In the genomic region with DNA sequence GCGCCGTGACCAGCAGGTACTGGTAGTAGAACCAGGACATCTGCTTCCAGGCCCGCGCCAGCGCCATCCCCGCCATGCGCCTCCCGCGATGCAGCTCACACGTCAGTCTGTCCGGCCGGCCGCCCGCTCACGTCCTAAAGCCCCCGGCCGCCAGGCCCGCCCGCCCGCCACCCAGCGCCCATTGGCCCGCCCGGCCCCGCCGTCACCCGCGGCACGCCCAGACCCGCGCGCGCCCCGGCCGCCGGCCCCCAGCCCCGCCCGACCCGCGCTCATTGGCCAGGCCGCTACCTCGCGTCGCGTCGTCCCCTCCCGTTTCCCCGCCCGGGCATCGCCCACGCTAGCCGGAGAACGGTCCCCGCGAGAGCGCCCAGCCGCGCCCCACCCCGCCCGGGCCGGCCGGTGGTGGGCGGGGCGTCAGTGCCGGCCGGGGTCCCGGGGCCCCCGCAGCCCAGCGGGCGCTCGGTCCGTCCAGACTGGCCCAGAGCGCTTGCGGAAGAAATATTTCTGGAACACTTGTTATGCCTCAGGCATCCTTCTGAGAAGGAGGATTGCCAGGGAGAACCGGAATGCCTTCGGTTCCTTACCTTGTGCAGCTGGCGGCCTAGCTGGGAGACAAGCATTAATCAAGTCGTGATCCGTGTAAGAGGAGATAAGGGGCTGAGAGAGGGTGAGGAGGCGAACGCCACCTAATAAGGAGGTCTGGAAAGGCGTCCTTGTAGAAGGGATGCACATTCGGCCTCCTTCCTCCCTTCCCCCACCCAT, we compare ENCODE assay signal across 1 cellular context.
TF ChIP-seq lines count a peak whose summit lies in the region.

TSS of gene SPTSSA (minus strand) at position 109 of the 762 bp plus-strand sequence. CDS start at position 76, 33 bp downstream.

TF ChIP-seq in K562, 482 proteins besides CTCF, POLR2A, EP300 and RAD21 (continued from another document):
- TF ChIP-seq ZBTB40 (IDR thresholded peaks at IDR 0.05) (no peak), ZBTB40 (CRISPR knock-in tag; IDR thresholded peaks at IDR 0.05) (no peak), TCF15 (CRISPR knock-in tag; IDR thresholded peaks at IDR 0.05) (no peak), TAF1 (IDR thresholded peaks at IDR 0.05; ENCODE audit: control insufficient read depth, extremely low read depth, insufficient read depth, low read length, severe bottlenecking) (peak; percentile 68), ZNF239 (CRISPR knock-in tag; IDR thresholded peaks at IDR 0.05) (no peak), PML (IDR thresholded peaks at IDR 0.05; ENCODE audit: low read length) (peak; percentile 32; the same call in 1 of the 2 replicates), CREBBP (IDR thresholded peaks at IDR 0.05; ENCODE audit: low read depth, low read length) (no peak), SNAPC5 (CRISPR knock-in tag; IDR thresholded peaks at IDR 0.05) (no peak), NFE2L1 (tag; IDR thresholded peaks at IDR 0.05; ENCODE audit: borderline replicate concordance, low read depth) (no peak), SMARCE1 (IDR thresholded peaks at IDR 0.05) (0 out of 2 replicates have a peak, but pooled peaks have one; percentile 34), EHMT2 (IDR thresholded peaks at IDR 0.05) (no peak), POLR2G (IDR thresholded peaks at IDR 0.05; ENCODE audit: low read depth, low read length) (peak; percentile 94), NUFIP1 (IDR thresholded peaks at IDR 0.05; ENCODE audit: partially characterized antibody) (no peak), RBFOX2 (IDR thresholded peaks at IDR 0.05; ENCODE audit: low read depth, low read length) (peak; percentile 92), PHB2 (IDR thresholded peaks at IDR 0.05; ENCODE audit: low read depth) (no peak), CHD2 (IDR thresholded peaks at IDR 0.05; ENCODE audit: low read depth, low read length) (peak; percentile 89), HDAC2 (IDR thresholded peaks at IDR 0.05) (no peak), ETV6 (IDR thresholded peaks at IDR 0.05; ENCODE audit: borderline replicate concordance in 1 of 2, low read depth in 2 of 2, low read length in 1 of 2) (no peak), ETV6 (CRISPR knock-in tag; IDR thresholded peaks at IDR 0.05; ENCODE audit: borderline replicate concordance) (no peak), ZBTB8A (IDR thresholded peaks at IDR 0.05; ENCODE audit: partially characterized antibody) (no peak), CSDE1 (IDR thresholded peaks at IDR 0.05) (no peak), ZNF274 (IDR thresholded peaks at IDR 0.05; ENCODE audit: borderline replicate concordance, low read depth, low read length) (no peak), PHF8 (IDR thresholded peaks at IDR 0.05; ENCODE audit: borderline replicate concordance, low read length) (peak; percentile 91; the same call in 1 of the 2 replicates), PYGO2 (tag; IDR thresholded peaks at IDR 0.05) (no peak), ETS2 (tag; IDR thresholded peaks at IDR 0.05; ENCODE audit: borderline replicate concordance, poor library complexity, severe bottlenecking) (no peak), ZNF3 (CRISPR knock-in tag; IDR thresholded peaks at IDR 0.05) (no peak), ZNF197 (CRISPR knock-in tag; IDR thresholded peaks at IDR 0.05; ENCODE audit: low read depth) (0 out of 2 replicates have a peak, but pooled peaks have one; percentile 47), CREB1 (IDR thresholded peaks at IDR 0.05) (peak; percentile 12; the same call in 1 of the 2 replicates), CREB1 (CRISPR knock-in tag; IDR thresholded peaks at IDR 0.05) (0 out of 2 replicates have a peak, but pooled peaks have one; percentile 13), THAP12 (CRISPR knock-in tag; IDR thresholded peaks at IDR 0.05) (0 out of 2 replicates have a peak, but pooled peaks have one; percentile 16), PHB (CRISPR knock-in tag; IDR thresholded peaks at IDR 0.05) (no peak), BRD4 (IDR thresholded peaks at IDR 0.05) (no peak), ETV1 (tag; conservative IDR thresholded peaks at IDR 0.05; ENCODE audit: low read depth) (no peak), ARID1B (IDR thresholded peaks at IDR 0.05) (peak; percentile 56), HLTF (IDR thresholded peaks at IDR 0.05) (peak; percentile 83; the same call in 1 of the 2 replicates), ID3 (CRISPR knock-in tag; IDR thresholded peaks at IDR 0.05) (no peak), ID3 (tag; IDR thresholded peaks at IDR 0.05) (0 out of 2 replicates have a peak, but pooled peaks have one; percentile 16), CHCHD3 (CRISPR knock-in tag; IDR thresholded peaks at IDR 0.05) (no peak), ZNF75A (CRISPR knock-in tag; IDR thresholded peaks at IDR 0.05) (no peak), SRSF3 (IDR thresholded peaks at IDR 0.05; ENCODE audit: insufficient read depth, low read length) (no peak), MTA1 (IDR thresholded peaks at IDR 0.05; ENCODE audit: borderline replicate concordance) (0 out of 2 replicates have a peak, but pooled peaks have one; percentile 26), SAFB2 (IDR thresholded peaks at IDR 0.05; ENCODE audit: borderline replicate concordance, low read depth, low read length, severe bottlenecking) (no peak), CBX8 (IDR thresholded peaks at IDR 0.05; ENCODE audit: borderline replicate concordance, extremely low read depth, low read depth, low read length, poor library complexity, severe bottlenecking) (no peak), MAFG (tag; conservative IDR thresholded peaks at IDR 0.05) (no peak), ZNF217 (CRISPR knock-in tag; IDR thresholded peaks at IDR 0.05) (no peak), FOS (IDR thresholded peaks at IDR 0.05; ENCODE audit: extremely low read depth, insufficient read length) (no peak), FOXJ3 (CRISPR knock-in tag; IDR thresholded peaks at IDR 0.05) (no peak), NCOA2 (IDR thresholded peaks at IDR 0.05; ENCODE audit: partially characterized antibody in 2 of 2) (no peak), ZNF146 (CRISPR knock-in tag; IDR thresholded peaks at IDR 0.05; ENCODE audit: unreplicated experiment) (no peak)
- TF ChIP-seq, protein P1, sequence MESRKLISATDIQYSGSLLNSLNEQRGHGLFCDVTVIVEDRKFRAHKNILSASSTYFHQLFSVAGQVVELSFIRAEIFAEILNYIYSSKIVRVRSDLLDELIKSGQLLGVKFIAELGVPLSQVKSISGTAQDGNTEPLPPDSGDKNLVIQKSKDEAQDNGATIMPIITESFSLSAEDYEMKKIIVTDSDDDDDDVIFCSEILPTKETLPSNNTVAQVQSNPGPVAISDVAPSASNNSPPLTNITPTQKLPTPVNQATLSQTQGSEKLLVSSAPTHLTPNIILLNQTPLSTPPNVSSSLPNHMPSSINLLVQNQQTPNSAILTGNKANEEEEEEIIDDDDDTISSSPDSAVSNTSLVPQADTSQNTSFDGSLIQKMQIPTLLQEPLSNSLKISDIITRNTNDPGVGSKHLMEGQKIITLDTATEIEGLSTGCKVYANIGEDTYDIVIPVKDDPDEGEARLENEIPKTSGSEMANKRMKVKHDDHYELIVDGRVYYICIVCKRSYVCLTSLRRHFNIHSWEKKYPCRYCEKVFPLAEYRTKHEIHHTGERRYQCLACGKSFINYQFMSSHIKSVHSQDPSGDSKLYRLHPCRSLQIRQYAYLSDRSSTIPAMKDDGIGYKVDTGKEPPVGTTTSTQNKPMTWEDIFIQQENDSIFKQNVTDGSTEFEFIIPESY (CRISPR knock-in tag; IDR thresholded peaks at IDR 0.05) = no peak
